In genomic region chr9:128341435-128341849, GRCh38 we compare ENCODE assay signal across 8 cellular contexts. TPM values are rescaled to one million over a fixed set of nuclear protein-coding genes. Genes with fewer than 3 reads are reported as not detected.
A peak's percentile ranks its signal among the peaks of the same experiment; 100 is the strongest.
DNase-seq lines count a peak whose midpoint lies in the region; ATAC-seq and TF ChIP-seq lines count a peak whose summit lies in the region.

No MANE protein-coding gene starts in this region.

- no peaks in the 10 kb centered on the region for H3K79me2 ChIP-seq in ACC112 (ENCODE audit: control insufficient read depth, insufficient read depth, low read length, unreplicated experiment)

- no peak overlapping the region for H3K27ac ChIP-seq in ACC112 (ENCODE audit: low read depth, low read length)

- intact Hi-C loops in MCF 10A (cut with micrococcal nuclease), result loop anchor here (2.0 kb wide), 2 partner anchors 19 to 35 kb away; partner anchors contain the start of genes COQ4 and TRUB2

- POLR2A ChIA-PET in MCF 10A (lab: Yijun Ruan, JAX), result interaction anchor here (0.8 to 1.8 kb wide), 15 partner anchors 12 to 151 kb away, joined by 3 to 21 read pairs (median 6); partner anchors contain the start of genes CIZ1, COQ4 and TRUB2

- DNase-seq in NCI-H1694 treated with DMSO at 0.1 percent for 48 hours (lab: John Stamatoyannopoulos, UW), result peak; percentile 40
- DNase-seq in UCSD-AML1 (lab: John Stamatoyannopoulos, UW; ENCODE audit: unreplicated experiment), result peak; percentile 59
- peak; percentile 90 for DNase-seq in MCF 10A (ENCODE audit: unreplicated experiment)
- peak; percentile 45 to 59 (median 52) for DNase-seq in immature natural killer cell
- DNase-seq in stimulated activated CD4-positive, alpha-beta T cell treated with anti-CD3 and anti-CD28 coated beads, Interleukin-12 subunit alpha, Interleukin-12 subunit beta, amount 100 ng/mL, for 48 hours (ENCODE audit: low read depth in 2 of 3, low spot score in 1 of 3), result peak; percentile 52 to 70 (median 57)

- no peaks in the 10 kb centered on the region; the same call in 1 of the 2 replicates for H3K36me3 ChIP-seq in ACC112 (ENCODE audit: insufficient read depth, low read length)

- H3K27ac Mint-ChIP-seq in MCF 10A (ENCODE audit: low read depth, unreplicated experiment), result no peak overlapping the region
- H3K27ac Mint-ChIP-seq in immature natural killer cell, result peak overlapping the region; percentile 74 to 97 (median 89)

- ATAC-seq in GM18867 (IDR thresholded peaks at IDR 0.05; ENCODE audit: unreplicated experiment) (peak; percentile 35), GM18861 (IDR thresholded peaks at IDR 0.05; ENCODE audit: unreplicated experiment) (no peak)

- H3K4me3 ChIP-seq in ACC112 (ENCODE audit: low read depth, low read length), result peak overlapping the region; percentile 93

- TF ChIP-seq CTCF in MCF 10A (IDR thresholded peaks at IDR 0.05; ENCODE audit: unreplicated experiment), result peak; percentile 71

- H3K27me3 ChIP-seq in ACC112 (ENCODE audit: insufficient read depth, low read length), result no peaks in the 10 kb centered on the region

- BruUV-seq in MCF 10A (replicated peaks; lab: Mats Ljungman, UMichigan), result no TSS peak

- H3K36me3 Mint-ChIP-seq in MCF 10A (ENCODE audit: insufficient read depth, unreplicated experiment) (peaks cover 27% of the 10 kb centered on the region), immature natural killer cell (peaks cover 0 to 17% (median 0%) of the 10 kb centered on the region in 3 donors)

- H3K4me1 ChIP-seq in ACC112 (ENCODE audit: control insufficient read depth, insufficient read depth, low read length, unreplicated experiment), result no peaks in the 10 kb centered on the region

- CTCF ChIA-PET in MCF 10A (lab: Yijun Ruan, JAX), result interaction anchor here (0.5 to 5.4 kb wide), 26 partner anchors 8 to 295 kb away, joined by 3 to 74 read pairs (median 4); partner anchors contain the start of genes CIZ1 and URM1

- H3K4me3 Mint-ChIP-seq in MCF 10A (ENCODE audit: unreplicated experiment), result peak overlapping the region; percentile 92
- H3K4me3 Mint-ChIP-seq in immature natural killer cell, result peak overlapping the region; percentile 88 to 100 (median 94)

- H2AFZ ChIP-seq in ACC112 (ENCODE audit: low read length, unreplicated experiment), result peak overlapping the region; percentile 10

- H3K4me1 Mint-ChIP-seq in MCF 10A (ENCODE audit: insufficient read depth, unreplicated experiment), result peaks cover 6% of the 10 kb centered on the region
- H3K4me1 Mint-ChIP-seq in immature natural killer cell, result peaks cover 8 to 12% of the 10 kb centered on the region in 2 donors

- no peaks in the 10 kb centered on the region for H3K9me3 Mint-ChIP-seq in MCF 10A (ENCODE audit: unreplicated experiment)
- no peaks in the 10 kb centered on the region for H3K9me3 Mint-ChIP-seq in immature natural killer cell

- H3K27me3 Mint-ChIP-seq in MCF 10A (ENCODE audit: insufficient read depth, unreplicated experiment) (no peaks in the 10 kb centered on the region), immature natural killer cell (ENCODE audit: low read depth in 3 of 3) (peaks cover 2 to 4% (median 2%) of the 10 kb centered on the region in 3 donors)

RNA-seq across cellular contexts. Expression of gene SLC27A4, which starts 1.1 kb away (rescaled TPM):
- 17.0 and 18.8 TPM in 2 replicates for total RNA-seq in MCF 10A (2022)
- 10 to 100 TPM in 1 of 3 donors, 1 to 10 TPM in 2; 5.9 to 12.7 (median 7.4) TPM for polyA plus RNA-seq in immature natural killer cell

RNA-seq across cellular contexts. Expression of gene COQ4, which starts 18.8 kb away (rescaled TPM):
- total RNA-seq in MCF 10A (2022), result 57.1 and 58.9 TPM in 2 replicates
- 10 to 100 TPM; 34.1 to 52.3 (median 44.1) TPM for polyA plus RNA-seq in immature natural killer cell

RNA-seq across cellular contexts. Expression of gene TRUB2, which starts 19.2 kb away (rescaled TPM):
- 36.1 and 37.6 TPM in 2 replicates for total RNA-seq in MCF 10A (2022)
- polyA plus RNA-seq in immature natural killer cell, result 10 to 100 TPM; 19.9 to 32.0 (median 25.7) TPM

RNA-seq across cellular contexts. Expression of gene URM1, which starts 29.7 kb away (rescaled TPM):
- total RNA-seq in MCF 10A (2022), result 56.8 and 57.7 TPM in 2 replicates
- 10 to 100 TPM; 52.6 to 70.1 (median 61.5) TPM for polyA plus RNA-seq in immature natural killer cell

Comparison
In these comparisons a context has a peak if more than half of its experiments do, and no peak if none do; other contexts are left out.
1. DNase-seq: peak in every context shown above with its lines; median percentile 90 in MCF 10A; 59 in UCSD-AML1; 57 in stimulated activated CD4-positive, alpha-beta T cell treated with anti-CD3 and anti-CD28 coated beads, Interleukin-12 subunit alpha, Interleukin-12 subunit beta, amount 100 ng/mL, for 48 hours; 52 in immature natural killer cell; 40 in NCI-H1694 treated with DMSO at 0.1 percent for 48 hours.